In genomic region chr9:6538666-6539071, GRCh38 we compare ENCODE assay signal across 19 cellular contexts.
A peak's percentile ranks its signal among the peaks of the same experiment; 100 is the strongest.
DNase-seq lines count a peak whose midpoint lies in the region; ATAC-seq, FAIRE-seq and TF ChIP-seq lines count a peak whose summit lies in the region.
"Had no signal": no experiment of that assay in that cellular context is flagged by ENCODE, and none has a peak within 500 bp of the region (broad histone marks: within the 10 kb centered on the region; RNA-seq: fewer than 3 reads in every experiment).

No MANE protein-coding gene starts in this region.

- H3K27me3 ChIP-seq in endothelial cell of umbilical vein (ENCODE audit: control insufficient read depth in 2 of 2, insufficient read depth in 2 of 2, low read length in 2 of 2): no peaks in the 10 kb centered on the region
- H3K27me3 ChIP-seq: ovary, upper lobe of left lung had no signal

- no peak for TF ChIP-seq CTCF in endothelial cell of umbilical vein (IDR thresholded peaks at IDR 0.05; ENCODE audit: extremely low read depth in 1 of 2, insufficient read depth in 1 of 2, low read depth in 1 of 2, low read length in 2 of 2)
- TF ChIP-seq CTCF in omental fat pad (IDR thresholded peaks at IDR 0.05): no peak

- POLR2A ChIA-PET in endothelial cell of umbilical vein (lab: Charles Lee): no interaction called here

- no peak overlapping the region for H3K9ac ChIP-seq in endothelial cell of umbilical vein (replicated peaks; ENCODE audit: extremely low read depth, insufficient read depth, low read length)

- no peak overlapping the region for H3K4me2 ChIP-seq in endothelial cell of umbilical vein (ENCODE audit: insufficient read depth, low read length)

- CTCF ChIA-PET in endothelial cell of umbilical vein (lab: Charles Lee): interaction anchor here (0.9 to 1.6 kb wide), 3 partner anchors 13 to 29 kb away, joined by 3 to 7 read pairs (median 6); no protein-coding TSS in a partner anchor

- no peak overlapping the region for H2AFZ ChIP-seq in endothelial cell of umbilical vein (ENCODE audit: low read depth, low read length)

- H3K79me2 ChIP-seq in endothelial cell of umbilical vein (ENCODE audit: control insufficient read depth, insufficient read depth, low read length): no peaks in the 10 kb centered on the region

- H3K9me1 ChIP-seq in endothelial cell of umbilical vein (replicated peaks; ENCODE audit: control insufficient read depth, extremely low read depth, insufficient read depth, low read length): no peaks in the 10 kb centered on the region

- peak; percentile 28 for FAIRE-seq in endothelial cell of umbilical vein (lab: Jason Lieb, UNC)
- FAIRE-seq: colon, K562 had no signal

- H3K27ac ChIP-seq in endothelial cell of umbilical vein (ENCODE audit: insufficient read depth, low read depth, low read length): no peak overlapping the region
- H3K27ac ChIP-seq: ovary, upper lobe of left lung had no signal

- no peaks in the 10 kb centered on the region for H3K36me3 ChIP-seq in endothelial cell of umbilical vein (ENCODE audit: control insufficient read depth in 2 of 2, extremely low read depth in 1 of 2, insufficient read depth in 2 of 2, low read length in 2 of 2)
- H3K36me3 ChIP-seq: ovary, upper lobe of left lung had no signal

- peak; percentile 37 for ATAC-seq in omental fat pad (ENCODE audit: low FRiP score)
- no peak for ATAC-seq in GM18502 (IDR thresholded peaks at IDR 0.05; ENCODE audit: poor library complexity, unreplicated experiment)
- ATAC-seq: activated CD8-positive, alpha-beta T cell treated with anti-CD3 and anti-CD28 coated beads for 36 hours; K562; Panc1 had no signal

- H3K4me3 ChIP-seq in endothelial cell of umbilical vein (replicated peaks in 1 of 3; ENCODE audit: insufficient read depth in 1 of 3, low read depth in 1 of 3, low read length in 3 of 3): no peak overlapping the region
- H3K4me3 ChIP-seq: K562, ovary, upper lobe of left lung had no signal

- intact Hi-C loops in endothelial cell of umbilical vein (cut with micrococcal nuclease): no loop called here

- no peaks in the 10 kb centered on the region for H3K9me3 ChIP-seq in endothelial cell of umbilical vein (replicated peaks; ENCODE audit: control insufficient read depth, insufficient read depth, low read length)
- H3K9me3 ChIP-seq: ovary, upper lobe of left lung had no signal

- no peaks in the 10 kb centered on the region for H3K4me1 ChIP-seq in endothelial cell of umbilical vein (ENCODE audit: control insufficient read depth, extremely low read depth, insufficient read depth, low read length)
- H3K4me1 ChIP-seq: upper lobe of left lung had no signal

- dilution Hi-C loops in endothelial cell of umbilical vein (cut with MboI; ENCODE audit: extremely low pct_ligation_motif_present, low sequenced_read_pairs): no loop called here

- in situ Hi-C loops in SK-MEL-5 (cut with HindIII; ENCODE audit: low pct_unique_long_range_greater_than_20kb, low sequenced_read_pairs): no loop called here

- no peak for TF ChIP-seq POLR2A in endothelial cell of umbilical vein (IDR thresholded peaks at IDR 0.05; ENCODE audit: low read depth, low read length)

- BruUV-seq in endothelial cell of umbilical vein (replicated peaks; lab: Mats Ljungman, UMichigan): no TSS peak

- DNase-seq in GM03348 (ENCODE audit: low spot score) (peak; percentile 18), SK-MEL-5 (ENCODE audit: low read depth, low spot score) (peak; percentile 73), endothelial cell of umbilical vein (ENCODE audit: low read depth, low spot score) (no peak), omental fat pad (ENCODE audit: low spot score) (no peak), activated gamma-delta T cell (lab: John Stamatoyannopoulos, UW) (no peak), inferior parietal cortex (ENCODE audit: extremely low spot score) (no peak), T-helper 9 cell (no peak)
- DNase-seq: activated CD8-positive, alpha-beta T cell treated with anti-CD3 and anti-CD28 coated beads for 36 hours; DMS79; erythroblast; hypothalamus; NCI-H1048; NCI-H774; ovary; upper lobe of left lung had no signal

- no peaks in the 10 kb centered on the region for H4K20me1 ChIP-seq in endothelial cell of umbilical vein (replicated peaks; ENCODE audit: control insufficient read depth, extremely low read depth, insufficient read depth, low read length)

TF ChIP-seq in endothelial cell of umbilical vein, 7 proteins besides CTCF, POLR2A, EP300 and RAD21:
- TF ChIP-seq EZH2 (IDR thresholded peaks at IDR 0.05; ENCODE audit: borderline replicate concordance, low read depth, low read length, severe bottlenecking) (no peak), FOS (IDR thresholded peaks at IDR 0.05; ENCODE audit: borderline replicate concordance, insufficient read depth, low read length) (peak; percentile 44)

Comparison
In these comparisons a context has a peak if more than half of its experiments do, and no peak if none do; other contexts are left out.
1. DNase-seq: peak in GM03348 (single experiment) and SK-MEL-5 (single experiment); none in endothelial cell of umbilical vein (single experiment), omental fat pad (single experiment), activated gamma-delta T cell (single experiment), inferior parietal cortex (single experiment) and T-helper 9 cell (single experiment).